Comparison of ENCODE assay signal across 2 cellular contexts in the genomic region with DNA sequence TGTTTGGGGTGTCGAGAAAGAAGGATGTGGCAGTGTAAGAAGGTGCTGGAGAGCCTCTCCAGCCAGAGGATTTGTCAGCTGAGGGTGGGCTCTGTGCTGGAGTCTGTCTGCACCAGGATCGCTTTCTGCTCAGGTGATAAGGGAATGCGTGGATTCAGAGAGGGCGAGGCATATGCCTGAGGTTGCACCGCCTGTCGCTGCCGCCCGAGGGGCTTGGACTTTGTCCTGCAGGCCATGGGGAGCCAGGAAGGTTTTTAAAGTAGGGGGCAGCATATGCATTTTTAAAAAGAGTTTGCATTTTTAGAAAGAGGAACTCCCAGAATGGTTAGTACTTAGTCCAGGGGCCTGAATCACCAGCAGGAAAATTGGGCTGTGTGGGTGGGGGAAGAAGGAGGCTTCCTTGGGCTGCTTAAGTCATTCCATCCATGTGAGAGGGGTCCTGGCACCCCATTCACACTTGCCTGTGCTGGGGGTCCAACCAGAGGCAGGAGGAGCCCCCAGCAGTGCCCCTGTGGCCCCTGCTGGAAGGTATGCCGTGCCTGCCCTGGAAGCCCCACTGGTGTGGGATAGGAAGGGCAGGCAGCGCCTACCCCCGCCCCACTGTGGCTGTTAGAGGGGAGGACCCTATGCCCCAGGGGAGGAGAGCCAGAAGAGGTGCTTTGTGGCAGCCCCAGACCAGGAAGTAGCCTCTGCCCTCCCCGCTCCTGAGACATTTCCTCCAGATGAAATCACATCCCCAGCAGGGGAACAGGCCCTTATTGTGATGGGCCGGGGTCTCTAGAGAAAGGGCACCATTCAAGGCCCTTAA.
TF ChIP-seq lines count a peak whose summit lies in the region.

No MANE protein-coding gene starts in this region.

TF ChIP-seq in H1, 55 proteins besides CTCF, POLR2A, EP300 and RAD21:
- TF ChIP-seq TEAD4 (IDR thresholded peaks at IDR 0.05; ENCODE audit: low read depth, low read length) (0 out of 2 replicates have a peak, but pooled peaks have one; percentile 5), CBX5 (IDR thresholded peaks at IDR 0.05; ENCODE audit: low read depth, low read length) (no peak), PHF8 (conservative IDR thresholded peaks at IDR 0.05; ENCODE audit: low read depth, low read length) (no peak)

TF ChIP-seq in GM12891, 5 proteins besides CTCF, POLR2A, EP300 and RAD21:
- TF ChIP-seq POU2F2 (IDR thresholded peaks at IDR 0.05; ENCODE audit: low read depth, low read length) (no peak), SPI1 (IDR thresholded peaks at IDR 0.05; ENCODE audit: low read depth, low read length) (no peak), POLR2AphosphoS5 (IDR thresholded peaks at IDR 0.05; ENCODE audit: low read depth, low read length) (no peak), PAX5 (IDR thresholded peaks at IDR 0.05; ENCODE audit: insufficient read depth, low read length, severe bottlenecking) (no peak), TAF1 (IDR thresholded peaks at IDR 0.05; ENCODE audit: low read depth, low read length) (no peak)
